ENCODE assay signal across 16 cellular contexts in the genomic region with DNA sequence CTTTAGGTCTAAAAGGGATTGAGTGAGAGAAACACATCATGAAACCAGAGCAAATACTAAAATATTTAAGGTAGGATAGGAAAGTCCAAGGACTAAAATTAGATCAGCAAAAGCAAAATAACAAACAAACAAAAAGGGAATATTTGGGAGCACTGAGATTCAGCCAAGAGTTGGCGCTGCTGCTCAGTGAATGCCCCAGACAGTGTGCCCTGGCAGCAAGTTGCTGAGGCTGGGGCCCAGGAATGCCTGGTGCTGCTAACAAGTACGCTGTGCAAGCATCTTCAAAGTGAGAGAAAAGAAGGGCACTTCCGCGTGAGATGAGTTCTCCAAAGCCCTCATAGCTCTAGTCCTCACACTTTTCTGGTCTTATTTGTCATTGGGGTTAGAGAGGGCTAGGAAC.
DNase-seq lines count a peak whose midpoint lies in the region; ATAC-seq and TF ChIP-seq lines count a peak whose summit lies in the region.
"Had no signal": no experiment of that assay in that cellular context is flagged by ENCODE, and none has a peak within 500 bp of the region (broad histone marks: within the 10 kb centered on the region; RNA-seq: fewer than 3 reads in every experiment).

No MANE protein-coding gene starts in this region.

- peak overlapping the region; percentile 47 for H3K27ac Mint-ChIP-seq in activated T-cell treated with anti-CD3 and anti-CD28 coated beads, Interleukin-2, amount 50 U/mL, for 72 hours
- H3K27ac Mint-ChIP-seq: activated naive CD4-positive, alpha-beta T cell treated with anti-CD3 and anti-CD28 coated beads for 36 hours; CD8-positive, alpha-beta memory T cell; naive B cell had no signal

- no peaks in the 10 kb centered on the region for H3K36me3 Mint-ChIP-seq in activated T-cell treated with anti-CD3 and anti-CD28 coated beads, Interleukin-2, amount 50 U/mL, for 72 hours (ENCODE audit: insufficient read depth in 2 of 2)
- H3K36me3 Mint-ChIP-seq in activated T-cell treated with anti-CD3 and anti-CD28 coated beads, Interleukin-2, amount 50 U/mL, for 4 hours (ENCODE audit: insufficient read depth) = no peaks in the 10 kb centered on the region
- H3K36me3 Mint-ChIP-seq: CD8-positive, alpha-beta memory T cell; naive B cell had no signal

- H3K4me1 ChIP-seq in tibial artery = no peaks in the 10 kb centered on the region
- H3K4me1 ChIP-seq: esophagus squamous epithelium, tibial nerve had no signal

- DNase-seq in activated T-cell treated with anti-CD3 and anti-CD28 coated beads, Interleukin-2, amount 50 U/mL, for 72 hours = no peak
- no peak for DNase-seq in activated T-cell treated with anti-CD3 and anti-CD28 coated beads, Interleukin-2, amount 50 U/mL, for 4 hours
- DNase-seq in ecto neural progenitor cell (ENCODE audit: low spot score) (peak; percentile 50), medulla oblongata (ENCODE audit: extremely low spot score) (peak; percentile 68), tibial artery (no peak), SKM-1 (lab: John Stamatoyannopoulos, UW; ENCODE audit: unreplicated experiment) (no peak)
- DNase-seq in stimulated activated naive CD4-positive, alpha-beta T cell treated with Interleukin-2 at 50 U/mL for 16 hours (lab: John Stamatoyannopoulos, UW) = no peak
- DNase-seq: activated naive CD4-positive, alpha-beta T cell treated with anti-CD3 and anti-CD28 coated beads for 36 hours; CD8-positive, alpha-beta memory T cell; esophagus squamous epithelium; naive B cell; NCI-H1436 treated with DMSO at 0.1 percent for 48 hours; NCI-H774 had no signal

- no peaks in the 10 kb centered on the region for H3K4me1 Mint-ChIP-seq in activated T-cell treated with anti-CD3 and anti-CD28 coated beads, Interleukin-2, amount 50 U/mL, for 72 hours (ENCODE audit: low read depth)
- no peaks in the 10 kb centered on the region for H3K4me1 Mint-ChIP-seq in activated T-cell treated with anti-CD3 and anti-CD28 coated beads, Interleukin-2, amount 50 U/mL, for 4 hours (ENCODE audit: low read depth)
- H3K4me1 Mint-ChIP-seq: CD8-positive, alpha-beta memory T cell; naive B cell had no signal

- no peak overlapping the region for H3K4me3 Mint-ChIP-seq in activated T-cell treated with anti-CD3 and anti-CD28 coated beads, Interleukin-2, amount 50 U/mL, for 72 hours
- H3K4me3 Mint-ChIP-seq in activated T-cell treated with anti-CD3 and anti-CD28 coated beads, Interleukin-2, amount 50 U/mL, for 4 hours = no peak overlapping the region
- H3K4me3 Mint-ChIP-seq: activated naive CD4-positive, alpha-beta T cell treated with anti-CD3 and anti-CD28 coated beads for 36 hours; CD8-positive, alpha-beta memory T cell; naive B cell had no signal

- no peaks in the 10 kb centered on the region for H3K27me3 Mint-ChIP-seq in activated T-cell treated with anti-CD3 and anti-CD28 coated beads, Interleukin-2, amount 50 U/mL, for 72 hours (ENCODE audit: low read depth)
- no peaks in the 10 kb centered on the region for H3K27me3 Mint-ChIP-seq in activated T-cell treated with anti-CD3 and anti-CD28 coated beads, Interleukin-2, amount 50 U/mL, for 4 hours (ENCODE audit: low read depth)
- H3K27me3 Mint-ChIP-seq: naive B cell had no signal

- peak in 1 of 2 experiments; percentile 29 for TF ChIP-seq CTCF in tibial artery (IDR thresholded peaks at IDR 0.05)

- peaks cover 0 to 2% of the 10 kb centered on the region in 2 donors for H3K9me3 Mint-ChIP-seq in activated T-cell treated with anti-CD3 and anti-CD28 coated beads, Interleukin-2, amount 50 U/mL, for 72 hours
- no peaks in the 10 kb centered on the region for H3K9me3 Mint-ChIP-seq in activated T-cell treated with anti-CD3 and anti-CD28 coated beads, Interleukin-2, amount 50 U/mL, for 4 hours

- no peak for ATAC-seq in activated T-cell treated with anti-CD3 and anti-CD28 coated beads, Interleukin-2, amount 50 U/mL, for 72 hours (replicated peaks in 1 of 2)
- no peak for ATAC-seq in activated T-cell treated with anti-CD3 and anti-CD28 coated beads, Interleukin-2, amount 50 U/mL, for 4 hours
- ATAC-seq in GM18511 (IDR thresholded peaks at IDR 0.05; ENCODE audit: unreplicated experiment) = no peak

- peak overlapping the region; percentile 3 to 9 for H3K27ac ChIP-seq in tibial artery
- H3K27ac ChIP-seq: esophagus squamous epithelium, skin epidermis, tibial nerve had no signal

- H3K27me3 ChIP-seq in tibial artery = no peaks in the 10 kb centered on the region
- H3K27me3 ChIP-seq: esophagus squamous epithelium, tibial nerve had no signal

- intact Hi-C loops in tibial artery (cut with DNase I; ENCODE audit: low total_unique reads) = loop anchor here (10.0 kb wide), 1 partner anchor 607 kb away; the partner anchor contains the start of gene EFNA5

- no peaks in the 10 kb centered on the region for H3K36me3 ChIP-seq in tibial artery
- H3K36me3 ChIP-seq: esophagus squamous epithelium, tibial nerve had no signal

- H3K4me3 ChIP-seq in tibial artery = no peak overlapping the region
- H3K4me3 ChIP-seq: esophagus squamous epithelium, skin epidermis had no signal

- H3K9me3 ChIP-seq in tibial artery = peaks cover 0 to 13% (median 0%) of the 10 kb centered on the region in 3 donors

Comparison
In these comparisons a context has a peak if more than half of its experiments do, and no peak if none do; other contexts are left out.
1. DNase-seq: peak in ecto neural progenitor cell (single experiment) and medulla oblongata (single experiment); none in activated T-cell treated with anti-CD3 and anti-CD28 coated beads, Interleukin-2, amount 50 U/mL, for 72 hours (0 of 2), activated T-cell treated with anti-CD3 and anti-CD28 coated beads, Interleukin-2, amount 50 U/mL, for 4 hours (single experiment), tibial artery (0 of 2), SKM-1 (single experiment) and stimulated activated naive CD4-positive, alpha-beta T cell treated with Interleukin-2 at 50 U/mL for 16 hours (single experiment).